9 cellular contexts compared by ENCODE assay signal in the genomic region with DNA sequence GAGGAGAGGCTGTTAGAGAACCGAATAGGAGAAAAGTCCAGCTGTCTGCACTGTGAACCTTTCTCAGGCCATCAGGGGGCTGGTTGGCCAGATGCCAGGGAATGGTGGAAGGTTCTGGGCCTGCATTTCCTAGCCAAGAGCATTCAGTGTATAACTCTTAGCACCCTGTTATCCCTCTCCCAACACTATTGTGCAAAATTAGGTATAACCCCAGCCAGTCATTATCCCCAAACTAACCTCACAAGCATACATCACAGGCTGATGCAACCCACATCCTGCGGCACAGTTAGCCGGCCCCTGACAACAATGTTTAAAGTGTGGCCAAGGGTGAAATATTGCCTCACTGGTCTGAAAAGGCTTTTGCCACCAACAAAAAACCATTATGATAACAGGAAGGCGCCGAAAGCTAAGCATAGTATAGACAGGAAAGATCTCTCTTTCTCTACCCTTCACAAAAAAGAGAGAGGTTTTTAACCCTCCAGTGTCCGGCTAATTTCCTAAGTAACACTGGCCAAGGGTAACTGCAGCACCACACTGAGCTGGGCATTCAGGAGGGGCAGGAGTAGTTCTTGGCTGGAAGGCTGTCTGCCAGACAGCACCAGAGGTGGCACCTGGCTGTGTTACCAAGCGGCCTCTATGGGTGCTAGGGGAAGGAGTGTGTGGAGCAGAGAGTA.
DNase-seq lines count a peak whose midpoint lies in the region; ATAC-seq and TF ChIP-seq lines count a peak whose summit lies in the region.
"Had no signal": no experiment of that assay in that cellular context is flagged by ENCODE, and none has a peak within 500 bp of the region (broad histone marks: within the 10 kb centered on the region; RNA-seq: fewer than 3 reads in every experiment).

No MANE protein-coding gene starts in this region.

- DNase-seq in DND-41 (peak; percentile 62), NOMO-1 (lab: John Stamatoyannopoulos, UW; ENCODE audit: unreplicated experiment in 2 of 2) (peak; percentile 94 to 97), astrocyte of the spinal cord (ENCODE audit: low read depth, low spot score) (peak; percentile 87), mesenchymal stem cell (peak; percentile 92), D341Med (ENCODE audit: low spot score) (no peak), tibial nerve (ENCODE audit: low spot score in 2 of 2) (no peak), mesothelial cell of epicardium (ENCODE audit: low spot score in 2 of 2, unreplicated experiment in 2 of 2) (no peak)

- TF ChIP-seq EP300 in tibial nerve (IDR thresholded peaks at IDR 0.05) = no peak

- H3K27me3 ChIP-seq in DND-41 (ENCODE audit: insufficient read depth, low read length, poor library complexity) = no peaks in the 10 kb centered on the region
- no peaks in the 10 kb centered on the region for H3K27me3 ChIP-seq in mesenchymal stem cell (ENCODE audit: control insufficient read depth in 1 of 2, insufficient read depth in 1 of 2, low read length in 2 of 2)
- H3K27me3 ChIP-seq in tibial nerve = no peaks in the 10 kb centered on the region

- H2BK12ac ChIP-seq in mesenchymal stem cell (ENCODE audit: low read length in 2 of 2) = peak overlapping the region; percentile 73 to 94

- peak overlapping the region in 1 of 2 experiments; percentile 85 for H3K14ac ChIP-seq in mesenchymal stem cell (ENCODE audit: low read length in 2 of 2)

- no peak overlapping the region for H4K8ac ChIP-seq in mesenchymal stem cell (ENCODE audit: low read length)

- ATAC-seq in DND-41 (ENCODE audit: insufficient read depth, low read depth) (peak; percentile 91), GM19023 (IDR thresholded peaks at IDR 0.05; ENCODE audit: unreplicated experiment) (no peak)

- no peaks in the 10 kb centered on the region for H3K9me3 Mint-ChIP-seq in mesothelial cell of epicardium

- TF ChIP-seq POLR2A in tibial nerve (IDR thresholded peaks at IDR 0.05) = no peak

- no peaks in the 10 kb centered on the region for H3K79me2 ChIP-seq in DND-41 (ENCODE audit: insufficient read depth, low read length)

- no peak overlapping the region for H3K9ac ChIP-seq in DND-41 (ENCODE audit: low read depth, low read length)
- peak overlapping the region; percentile 52 for H3K9ac ChIP-seq in mesenchymal stem cell (ENCODE audit: low read length)

- no peaks in the 10 kb centered on the region for H3K79me1 ChIP-seq in mesenchymal stem cell (replicated peaks; ENCODE audit: low read length, poor library complexity, severe bottlenecking)

- H3K36me3 Mint-ChIP-seq in mesothelial cell of epicardium = no peaks in the 10 kb centered on the region

- peak overlapping the region; percentile 67 for H4K91ac ChIP-seq in mesenchymal stem cell (ENCODE audit: low read length)

- no peak overlapping the region for H3K4me3 Mint-ChIP-seq in mesothelial cell of epicardium

- H3K4me2 ChIP-seq in DND-41 (ENCODE audit: insufficient read depth, low read length) (no peak overlapping the region), mesenchymal stem cell (ENCODE audit: low read length, poor library complexity, severe bottlenecking) (no peak overlapping the region)

- H3K36me3 ChIP-seq in DND-41 (ENCODE audit: insufficient read depth, low read length) (no peaks in the 10 kb centered on the region), mesenchymal stem cell (ENCODE audit: control insufficient read depth in 1 of 2, insufficient read depth in 2 of 2, low read depth in 1 of 2, low read length in 2 of 2) (peaks cover 0 to 3% of the 10 kb centered on the region in 2 experiments), tibial nerve (no peaks in the 10 kb centered on the region)

- no peak overlapping the region for H2AK5ac ChIP-seq in mesenchymal stem cell (ENCODE audit: low read length, severe bottlenecking)

- peak overlapping the region in 1 of 2 experiments; percentile 53 for H3K4ac ChIP-seq in mesenchymal stem cell (ENCODE audit: low read depth in 1 of 2, low read length in 2 of 2)

- 40% methylated on average over 7 of the region's 7 CpGs for WGBS in mesenchymal stem cell
- WGBS in tibial nerve, 2 donors = 38 to 42% methylated on average over 7 of the region's 7 CpGs

- H3K27ac Mint-ChIP-seq in mesothelial cell of epicardium = no peak overlapping the region

- no peak overlapping the region for H3K27ac ChIP-seq in DND-41 (ENCODE audit: low read length)
- H3K27ac ChIP-seq in mesenchymal stem cell (ENCODE audit: low read length, poor library complexity, severe bottlenecking) = no peak overlapping the region
- peak overlapping the region in 1 of 4 donors; percentile 5 for H3K27ac ChIP-seq in tibial nerve
- H3K27ac ChIP-seq: VCaP had no signal

- no peak overlapping the region for H2BK15ac ChIP-seq in mesenchymal stem cell (ENCODE audit: low read depth, poor library complexity, severe bottlenecking)

- H2AFZ ChIP-seq in DND-41 (ENCODE audit: low read depth, low read length) = no peak overlapping the region
- H2AFZ ChIP-seq in mesenchymal stem cell (ENCODE audit: low read depth, low read length) = no peak overlapping the region

- peaks cover 10% of the 10 kb centered on the region for H3K4me1 Mint-ChIP-seq in mesothelial cell of epicardium

- H3K4me3 ChIP-seq in DND-41 (ENCODE audit: low read depth in 1 of 2, low read length in 2 of 2) (no peak overlapping the region), astrocyte of the spinal cord (ENCODE audit: low read depth, low read length) (no peak overlapping the region), mesenchymal stem cell (ENCODE audit: insufficient read depth in 1 of 2, low read depth in 1 of 2, low read length in 2 of 2) (no peak overlapping the region), tibial nerve (no peak overlapping the region)

- in situ Hi-C loops in astrocyte of the spinal cord (cut with HindIII; ENCODE audit: low sequenced_read_pairs) = no loop called here

- H3K4me1 ChIP-seq in DND-41 (ENCODE audit: insufficient read depth, low read length) = peaks cover 7% of the 10 kb centered on the region; the same call in 1 of the 2 replicates
- peaks cover 2% of the 10 kb centered on the region for H3K4me1 ChIP-seq in mesenchymal stem cell (ENCODE audit: control insufficient read depth, insufficient read depth, low read depth, low read length)
- H3K4me1 ChIP-seq in tibial nerve = peaks cover 0 to 16% (median 7%) of the 10 kb centered on the region in 4 donors

- H3K27me3 Mint-ChIP-seq in mesothelial cell of epicardium (ENCODE audit: low read depth) = peaks cover 4% of the 10 kb centered on the region

- H4K20me1 ChIP-seq in DND-41 (ENCODE audit: insufficient read depth, low read length) = no peaks in the 10 kb centered on the region

- TF ChIP-seq CTCF in DND-41 (IDR thresholded peaks at IDR 0.05; ENCODE audit: borderline replicate concordance, extremely low read depth, low read length, poor library complexity, severe bottlenecking) (no peak), astrocyte of the spinal cord (IDR thresholded peaks at IDR 0.05; ENCODE audit: low read depth, low read length) (peak; percentile 11), tibial nerve (IDR thresholded peaks at IDR 0.05) (no peak), mesothelial cell of epicardium (IDR thresholded peaks at IDR 0.05; ENCODE audit: unreplicated experiment) (no peak)

- H3K23ac ChIP-seq in mesenchymal stem cell (ENCODE audit: low read length in 2 of 2) = peak overlapping the region in 1 of 2 experiments; percentile 70

- H2BK5ac ChIP-seq in mesenchymal stem cell (ENCODE audit: low read depth, low read length, poor library complexity, severe bottlenecking) = no peak overlapping the region

- H3K9me3 ChIP-seq in DND-41 (ENCODE audit: insufficient read depth, low read length, severe bottlenecking) (no peaks in the 10 kb centered on the region), mesenchymal stem cell (ENCODE audit: control insufficient read depth, low read length) (no peaks in the 10 kb centered on the region), tibial nerve (no peaks in the 10 kb centered on the region)

- H2BK120ac ChIP-seq in mesenchymal stem cell (ENCODE audit: low read depth, low read length) = no peak overlapping the region

- peak overlapping the region; percentile 58 to 83 for H3K18ac ChIP-seq in mesenchymal stem cell (ENCODE audit: low read depth in 1 of 2, low read length in 2 of 2)

Comparison
In these comparisons a context has a peak if more than half of its experiments do, and no peak if none do; other contexts are left out.
1. DNase-seq: peak in DND-41 (single experiment), NOMO-1 (2 of 2), astrocyte of the spinal cord (single experiment) and mesenchymal stem cell (single experiment); none in D341Med (single experiment), tibial nerve (0 of 2) and mesothelial cell of epicardium (0 of 2).